ENCODE assay signal across 1 cellular context in the genomic region with DNA sequence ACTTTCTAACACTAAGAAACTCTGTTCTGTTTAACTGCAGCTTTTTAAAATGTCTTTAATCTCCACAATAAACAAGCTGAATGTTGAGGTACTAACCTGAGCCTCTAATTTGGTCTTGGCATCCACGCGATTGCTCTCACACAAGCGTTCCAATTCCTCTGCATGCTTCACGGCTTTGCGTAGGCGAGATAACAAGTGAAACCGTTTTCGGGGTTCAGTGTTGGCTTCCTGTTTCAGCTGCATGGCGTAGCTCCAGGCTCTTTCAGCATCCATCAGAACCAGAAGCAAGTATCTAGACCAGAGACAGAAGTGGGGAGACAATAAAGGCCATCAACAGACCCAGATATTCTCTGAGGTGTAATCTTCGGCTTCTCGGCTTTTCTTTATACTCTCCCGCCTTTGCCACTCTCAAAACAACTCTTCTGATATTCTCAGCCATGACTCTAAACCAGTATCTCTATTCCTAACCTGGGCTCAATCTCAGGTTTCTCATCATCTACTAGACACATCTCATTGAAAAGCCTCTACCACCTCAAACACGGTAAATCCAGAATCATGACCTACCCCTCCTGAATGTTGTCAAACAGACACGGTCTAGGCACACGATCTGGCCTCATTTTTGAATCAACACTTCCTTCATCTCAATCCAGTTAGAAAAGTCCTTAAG.
TF ChIP-seq lines count a peak whose summit lies in the region.

No MANE protein-coding gene starts in this region.

TF ChIP-seq in HepG2, 621 proteins besides CTCF, POLR2A, EP300 and RAD21:
- TF ChIP-seq DNMT3B (CRISPR knock-in tag; conservative IDR thresholded peaks at IDR 0.05): no peak
- TF ChIP-seq RBFOX2 (IDR thresholded peaks at IDR 0.05; ENCODE audit: low read depth, low read length): 0 out of 2 replicates have a peak, but pooled peaks have one; percentile 16
- TF ChIP-seq PHF8 (CRISPR knock-in tag; IDR thresholded peaks at IDR 0.05): no peak
